1 cellular context compared by ENCODE assay signal in genomic region chr9:135249191-135249590, GRCh38.
TF ChIP-seq lines count a peak whose summit lies in the region.

No MANE protein-coding gene starts in this region.

TF ChIP-seq in HepG2, 621 proteins besides CTCF, POLR2A, EP300 and RAD21 (continued from another document):
- TF ChIP-seq ZNF737 (CRISPR knock-in tag; IDR thresholded peaks at IDR 0.05; ENCODE audit: borderline replicate concordance) (no peak), ZXDC (CRISPR knock-in tag; IDR thresholded peaks at IDR 0.05) (no peak), MTA3 (CRISPR knock-in tag; IDR thresholded peaks at IDR 0.05) (no peak), FOSL2 (CRISPR knock-in tag; IDR thresholded peaks at IDR 0.05) (no peak), SALL1 (CRISPR knock-in tag; IDR thresholded peaks at IDR 0.05) (no peak), ZNF841 (CRISPR knock-in tag; IDR thresholded peaks at IDR 0.05; ENCODE audit: borderline replicate concordance) (no peak)
